ENCODE assay signal across 8 cellular contexts in genomic region chr11:910589-911030, GRCh38. TPM values are rescaled to one million over a fixed set of nuclear protein-coding genes. Genes with fewer than 3 reads are reported as not detected.
DNase-seq lines count a peak whose midpoint lies in the region; ATAC-seq, FAIRE-seq and TF ChIP-seq lines count a peak whose summit lies in the region.

Gene CHID1 (minus strand): TSS chr11:910810. CDS start chr11:904816, 5,994 bp downstream.

- intact Hi-C loops in T-helper 1 cell treated with Interleukin-12 subunit alpha and Interleukin-12 subunit beta and Interleukin-4 antibody, amounts not matched to agents 30 ng/mL and 1 ng/mL, for 36 hours (cut with micrococcal nuclease): loop anchor here (1.0 to 5.0 kb wide), 5 partner anchors 15 to 352 kb away; partner anchors contain the start of genes AP2A2, DEAF1, POLR2L and TMEM80
- intact Hi-C loops in left ventricle myocardium inferior (cut with micrococcal nuclease) (no loop called here), psoas muscle (cut with DNase I) (loop anchor here in 1 of 2 donors (5.0 kb wide), 2 partner anchors 63 to 67 kb away; no protein-coding TSS in a partner anchor)

- FAIRE-seq in GM12891 (lab: Jason Lieb, UNC): peak; percentile 89

- H3K36me3 ChIP-seq in left ventricle myocardium inferior: peaks cover 8% of the 10 kb centered on the region
- H3K36me3 ChIP-seq in psoas muscle (ENCODE audit: insufficient read depth in 1 of 2, low read depth in 1 of 2): peaks cover 0 to 5% of the 10 kb centered on the region in 2 donors
- H3K36me3 ChIP-seq in urinary bladder (ENCODE audit: insufficient read depth): no peaks in the 10 kb centered on the region

- WGBS in psoas muscle, 3 donors: 1% methylated on average over 20 to 59 of the region's 59 CpGs
- WGBS in urinary bladder: under 1% methylated on average over 59 of the region's 59 CpGs

- TF ChIP-seq CTCF in left ventricle myocardium inferior (IDR thresholded peaks at IDR 0.05; ENCODE audit: borderline replicate concordance) (no peak), psoas muscle (IDR thresholded peaks at IDR 0.05) (no peak)

- peak; percentile 99 for DNase-seq in GM12891 (ENCODE audit: insufficient read length, low spot score)
- DNase-seq in NCI-H1105 treated with DMSO at 0.1 percent for 48 hours (lab: John Stamatoyannopoulos, UW): peak; percentile 78
- DNase-seq in amniotic epithelial cell (ENCODE audit: low read depth): peak; percentile 72
- peak; percentile 88 for DNase-seq in left ventricle myocardium inferior
- DNase-seq in psoas muscle: peak; percentile 87 to 94

- H3K27ac ChIP-seq in left ventricle myocardium inferior (replicated peaks) (peak within 1 kb of the TSS; percentile 98), psoas muscle (peak within 1 kb of the TSS; percentile 82), urinary bladder (ENCODE audit: low read depth) (peak within 1 kb of the TSS; percentile 79)

- H3K4me3 ChIP-seq in left ventricle myocardium inferior (peak within 1 kb of the TSS; percentile 96), psoas muscle (peak within 1 kb of the TSS; percentile 72), urinary bladder (ENCODE audit: low read depth, low read length) (peak within 1 kb of the TSS; percentile 72)

- ATAC-seq in HG02642 (IDR thresholded peaks at IDR 0.05; ENCODE audit: poor library complexity, unreplicated experiment): peak; percentile 86
- ATAC-seq in psoas muscle: peak; percentile 94 to 97 (median 95)

- H3K4me1 ChIP-seq in left ventricle myocardium inferior (peaks cover 26% of the 10 kb centered on the region), psoas muscle (peaks cover 15% of the 10 kb centered on the region), urinary bladder (ENCODE audit: insufficient read depth) (peaks cover 2% of the 10 kb centered on the region)

- TF ChIP-seq POLR2A in GM12891 (IDR thresholded peaks at IDR 0.05; ENCODE audit: low read depth, low read length): 0 out of 2 replicates have a peak, but pooled peaks have one; percentile 17

- no peaks in the 10 kb centered on the region for H3K27me3 ChIP-seq in left ventricle myocardium inferior (ENCODE audit: low read depth)
- H3K27me3 ChIP-seq in psoas muscle (ENCODE audit: insufficient read depth in 3 of 3, low read length in 2 of 3): no peaks in the 10 kb centered on the region

- no peaks in the 10 kb centered on the region for H3K9me3 ChIP-seq in left ventricle myocardium inferior (replicated peaks)
- H3K9me3 ChIP-seq in psoas muscle: no peaks in the 10 kb centered on the region

TF ChIP-seq in GM12891, 5 proteins besides CTCF, POLR2A, EP300 and RAD21:
- TF ChIP-seq TAF1 (IDR thresholded peaks at IDR 0.05; ENCODE audit: low read depth, low read length) (no peak), SPI1 (IDR thresholded peaks at IDR 0.05; ENCODE audit: low read depth, low read length) (no peak), PAX5 (IDR thresholded peaks at IDR 0.05; ENCODE audit: insufficient read depth, low read length, severe bottlenecking) (no peak), POLR2AphosphoS5 (IDR thresholded peaks at IDR 0.05; ENCODE audit: low read depth, low read length) (no peak), POU2F2 (IDR thresholded peaks at IDR 0.05; ENCODE audit: low read depth, low read length) (no peak)

RNA-seq across cellular contexts. Expression of gene CHID1, which starts in this region (rescaled TPM):
- polyA plus RNA-seq in GM12891 (2012; ENCODE audit: low read depth, missing spikeins): 31.2 TPM
- 53.4 and 54.7 TPM in 2 replicates for total RNA-seq in T-helper 1 cell treated with Interleukin-12 subunit alpha and Interleukin-12 subunit beta and Interleukin-4 antibody, amounts not matched to agents 30 ng/mL and 1 ng/mL, for 36 hours
- total RNA-seq in left ventricle myocardium inferior (54.2 TPM), psoas muscle (10 to 100 TPM; 31.2 to 44.5 (median 34.7) TPM), urinary bladder (23.4 TPM)
- polyA plus RNA-seq in psoas muscle (10 to 100 TPM; 25.5 to 40.4 (median 28.3) TPM), urinary bladder (62.3 TPM)

Comparison
In these comparisons a context has a peak if more than half of its experiments do, and no peak if none do; other contexts are left out.
1. Peak in every context shown above with its lines: DNase-seq, ATAC-seq, H3K4me3 ChIP-seq and H3K27ac ChIP-seq.